19 cellular contexts compared by ENCODE assay signal in genomic region chr1:232340448-232340847, GRCh38.
"Had no signal": no experiment of that assay in that cellular context is flagged by ENCODE, and none has a peak within 500 bp of the region (broad histone marks: within the 10 kb centered on the region; RNA-seq: fewer than 3 reads in every experiment).

No MANE protein-coding gene starts in this region.

- H3K4me1 Mint-ChIP-seq: natural killer cell had no signal

- H3K27ac ChIP-seq: coronary artery, heart right ventricle, ovary, psoas muscle, right lobe of liver had no signal

- H3K9me3 ChIP-seq: ovary, psoas muscle, right lobe of liver had no signal

- DNase-seq: activated CD4-positive, alpha-beta memory T cell treated with anti-CD3 and anti-CD28 coated beads, Interleukin-2, amount 10 ng/mL, durations not matched to agents 7 days and 5 days; activated CD4-positive, alpha-beta T cell treated with anti-CD3 and anti-CD28 coated beads for 36 hours; activated CD8-positive, alpha-beta memory T cell treated with anti-CD3 and anti-CD28 coated beads, Interleukin-2, amount 10 ng/mL, durations not matched to agents 7 days and 5 days; activated naive CD4-positive, alpha-beta T cell treated with Interleukin-2 at 50 U/mL for 16 hours; activated naive CD8-positive, alpha-beta T cell treated with anti-CD3 and anti-CD28 coated beads, Interleukin-2, amount 10 ng/mL, durations not matched to agents 7 days and 5 days; amygdala; heart right ventricle; natural killer cell; ovary; psoas muscle; right lobe of liver; stimulated activated CD4-positive, alpha-beta T cell treated with anti-CD3 and anti-CD28 coated beads, Interleukin-4, amount 100 ng/mL, for 1 hour; stimulated activated naive CD8-positive, alpha-beta T cell treated with anti-CD3 and anti-CD28 coated beads, Interleukin-15, amount 100 ng/mL, for 72 hours; T-helper 17 cell had no signal

- H3K27me3 ChIP-seq: heart right ventricle, ovary, right lobe of liver had no signal

- H3K4me2 ChIP-seq: smooth muscle cell had no signal

- H3K4me1 ChIP-seq: heart right ventricle, psoas muscle, right lobe of liver had no signal

- H3K4me3 Mint-ChIP-seq: activated CD4-positive, alpha-beta memory T cell treated with anti-CD3 and anti-CD28 coated beads, Interleukin-2, amount 10 ng/mL, durations not matched to agents 7 days and 5 days; activated CD4-positive, alpha-beta T cell treated with anti-CD3 and anti-CD28 coated beads for 36 hours; activated CD8-positive, alpha-beta memory T cell treated with anti-CD3 and anti-CD28 coated beads, Interleukin-2, amount 10 ng/mL, durations not matched to agents 7 days and 5 days; activated naive CD8-positive, alpha-beta T cell treated with anti-CD3 and anti-CD28 coated beads, Interleukin-2, amount 10 ng/mL, durations not matched to agents 7 days and 5 days; activated T-helper 17 cell treated with anti-CD3 and anti-CD28 coated beads, Interleukin-2, amount 50 U/mL, for 72 hours; brain; natural killer cell; stimulated activated naive CD8-positive, alpha-beta T cell treated with anti-CD3 and anti-CD28 coated beads, Interleukin-15, amount 100 ng/mL, for 72 hours; T-helper 17 cell; type B pancreatic cell had no signal

- H3K9me3 Mint-ChIP-seq: activated T-helper 17 cell treated with anti-CD3 and anti-CD28 coated beads, Interleukin-2, amount 50 U/mL, for 72 hours; type B pancreatic cell had no signal

- H3K27ac Mint-ChIP-seq: activated CD4-positive, alpha-beta memory T cell treated with anti-CD3 and anti-CD28 coated beads, Interleukin-2, amount 10 ng/mL, durations not matched to agents 7 days and 5 days; activated CD4-positive, alpha-beta T cell treated with anti-CD3 and anti-CD28 coated beads for 36 hours; activated CD8-positive, alpha-beta memory T cell treated with anti-CD3 and anti-CD28 coated beads, Interleukin-2, amount 10 ng/mL, durations not matched to agents 7 days and 5 days; activated naive CD8-positive, alpha-beta T cell treated with anti-CD3 and anti-CD28 coated beads, Interleukin-2, amount 10 ng/mL, durations not matched to agents 7 days and 5 days; activated T-helper 17 cell treated with anti-CD3 and anti-CD28 coated beads, Interleukin-2, amount 50 U/mL, for 72 hours; brain; natural killer cell; stimulated activated naive CD8-positive, alpha-beta T cell treated with anti-CD3 and anti-CD28 coated beads, Interleukin-15, amount 100 ng/mL, for 72 hours; T-helper 17 cell; type B pancreatic cell had no signal

- H3K36me3 Mint-ChIP-seq: activated CD8-positive, alpha-beta memory T cell treated with anti-CD3 and anti-CD28 coated beads, Interleukin-2, amount 10 ng/mL, durations not matched to agents 7 days and 5 days; activated naive CD8-positive, alpha-beta T cell treated with anti-CD3 and anti-CD28 coated beads, Interleukin-2, amount 10 ng/mL, durations not matched to agents 7 days and 5 days; brain; natural killer cell; type B pancreatic cell had no signal

- H3K27me3 Mint-ChIP-seq: activated CD4-positive, alpha-beta memory T cell treated with anti-CD3 and anti-CD28 coated beads, Interleukin-2, amount 10 ng/mL, durations not matched to agents 7 days and 5 days; activated T-helper 17 cell treated with anti-CD3 and anti-CD28 coated beads, Interleukin-2, amount 50 U/mL, for 72 hours; brain had no signal

- H3K36me3 ChIP-seq: heart right ventricle, ovary, right lobe of liver had no signal

- H3K4me3 ChIP-seq: coronary artery, heart right ventricle, ovary, psoas muscle, right lobe of liver, smooth muscle cell had no signal

- ATAC-seq: activated CD4-positive, alpha-beta T cell treated with anti-CD3 and anti-CD28 coated beads for 36 hours; activated CD8-positive, alpha-beta memory T cell treated with anti-CD3 and anti-CD28 coated beads, Interleukin-2, amount 10 ng/mL, durations not matched to agents 7 days and 5 days; activated T-helper 17 cell treated with anti-CD3 and anti-CD28 coated beads, Interleukin-2, amount 50 U/mL, for 72 hours; heart right ventricle; natural killer cell; psoas muscle; right lobe of liver; stimulated activated naive CD8-positive, alpha-beta T cell treated with anti-CD3 and anti-CD28 coated beads, Interleukin-15, amount 100 ng/mL, for 72 hours; T-helper 17 cell had no signal
